Comparison of ENCODE assay signal across 8 cellular contexts in genomic region chr7:72827839-72828591, GRCh38. TPM values are rescaled to one million over a fixed set of nuclear protein-coding genes. Genes with fewer than 3 reads are reported as not detected.
DNase-seq lines count a peak whose midpoint lies in the region; ATAC-seq, FAIRE-seq and TF ChIP-seq lines count a peak whose summit lies in the region.
"Not testable (repeated sequence)": the region's sequence is repeated elsewhere in the genome, so short reads cannot be mapped to it uniquely, and the experiment has no call there.

Gene TYW1B (minus strand): TSS chr7:72828200. CDS start chr7:72828075, 125 bp downstream.

- peak within 1 kb of the TSS; percentile 82 for H3K4me2 ChIP-seq in OCI-LY3 (ENCODE audit: low read length)
- H3K4me2 ChIP-seq in endothelial cell of umbilical vein (ENCODE audit: insufficient read depth, low read length): peak within 1 kb of the TSS; percentile 97

- not testable (repeated sequence) for H3K27me3 ChIP-seq in OCI-LY3 (ENCODE audit: low read depth, low read length); endothelial cell of umbilical vein (ENCODE audit: control insufficient read depth in 2 of 2, insufficient read depth in 2 of 2, low read length in 2 of 2)

- H3K4me1 ChIP-seq in OCI-LY3 (ENCODE audit: low read length); endothelial cell of umbilical vein (ENCODE audit: control insufficient read depth, extremely low read depth, insufficient read depth, low read length): not testable (repeated sequence)

- H3K9me3 ChIP-seq in OCI-LY3 (ENCODE audit: insufficient read depth, low read length); endothelial cell of umbilical vein (replicated peaks; ENCODE audit: control insufficient read depth, insufficient read depth, low read length): not testable (repeated sequence)

- peak within 1 kb of the TSS; percentile 80 for H3K4me3 Mint-ChIP-seq in mesothelial cell of epicardium

- BruUV-seq in endothelial cell of umbilical vein (replicated peaks; lab: Mats Ljungman, UMichigan): TSS peak; percentile 15

- peak within 1 kb of the TSS; percentile 98 for H3K27ac Mint-ChIP-seq in mesothelial cell of epicardium

- CTCF ChIA-PET in endothelial cell of umbilical vein (lab: Charles Lee): interaction anchor here (0.7 to 1.2 kb wide), 2 partner anchors 46 to 87 kb away, joined by 3 to 5 read pairs; no protein-coding TSS in a partner anchor

- ATAC-seq in GM21528 (IDR thresholded peaks at IDR 0.05; ENCODE audit: low FRiP score, unreplicated experiment): peak; percentile 87

- TF ChIP-seq POLR2A in endothelial cell of umbilical vein (IDR thresholded peaks at IDR 0.05; ENCODE audit: low read depth, low read length): peak; percentile 90

- FAIRE-seq in endothelial cell of umbilical vein (lab: Jason Lieb, UNC): peak; percentile 96

- dilution Hi-C loops in endothelial cell of umbilical vein (cut with MboI; ENCODE audit: extremely low pct_ligation_motif_present, low sequenced_read_pairs): not testable (repeated sequence)

- peak within 1 kb of the TSS; percentile 35; the same call in 1 of the 2 replicates for H2AFZ ChIP-seq in OCI-LY3 (ENCODE audit: low read depth, low read length)
- peak within 1 kb of the TSS; percentile 91 for H2AFZ ChIP-seq in endothelial cell of umbilical vein (ENCODE audit: low read depth, low read length)

- not testable (repeated sequence) for TF ChIP-seq CTCF in OCI-LY3 (IDR thresholded peaks at IDR 0.05; ENCODE audit: low read depth, low read length); endothelial cell of umbilical vein (IDR thresholded peaks at IDR 0.05; ENCODE audit: extremely low read depth in 1 of 2, insufficient read depth in 1 of 2, low read depth in 1 of 2, low read length in 2 of 2); mesothelial cell of epicardium (IDR thresholded peaks at IDR 0.05; ENCODE audit: unreplicated experiment)

- not testable (repeated sequence) for H3K9me1 ChIP-seq in endothelial cell of umbilical vein (replicated peaks; ENCODE audit: control insufficient read depth, extremely low read depth, insufficient read depth, low read length)

- H3K27ac ChIP-seq in OCI-LY3 (ENCODE audit: low read length): peak within 1 kb of the TSS; percentile 46
- peak within 1 kb of the TSS; percentile 53 for H3K27ac ChIP-seq in endothelial cell of umbilical vein (ENCODE audit: insufficient read depth, low read depth, low read length)

- H3K4me1 Mint-ChIP-seq in mesothelial cell of epicardium: peaks cover 15% of the 10 kb centered on the region

- H3K9me3 Mint-ChIP-seq in mesothelial cell of epicardium: not testable (repeated sequence)

- intact Hi-C loops in endothelial cell of umbilical vein (cut with micrococcal nuclease): loop anchor here (2.0 kb wide), 2 partner anchors 75 to 87 kb away; no protein-coding TSS in a partner anchor

- H3K9ac ChIP-seq in OCI-LY3 (ENCODE audit: low read length) (peak within 1 kb of the TSS; percentile 71), endothelial cell of umbilical vein (replicated peaks; ENCODE audit: extremely low read depth, insufficient read depth, low read length) (peak within 1 kb of the TSS; percentile 71)

- not testable (repeated sequence) for H4K20me1 ChIP-seq in OCI-LY3 (ENCODE audit: insufficient read depth, low read length); endothelial cell of umbilical vein (replicated peaks; ENCODE audit: control insufficient read depth, extremely low read depth, insufficient read depth, low read length)

- H3K36me3 ChIP-seq in OCI-LY3 (replicated peaks; ENCODE audit: low read depth, low read length); endothelial cell of umbilical vein (ENCODE audit: control insufficient read depth in 2 of 2, extremely low read depth in 1 of 2, insufficient read depth in 2 of 2, low read length in 2 of 2): not testable (repeated sequence)

- H3K27me3 Mint-ChIP-seq in mesothelial cell of epicardium (ENCODE audit: low read depth): not testable (repeated sequence)

- peak; percentile 99 for DNase-seq in DMS 273 treated with DMSO at 0.1 percent for 48 hours (lab: John Stamatoyannopoulos, UW)
- peak; percentile 79 for DNase-seq in HuH-7.5 (ENCODE audit: low spot score)
- DNase-seq in activated T-cell treated with anti-CD3 and anti-CD28 coated beads for 24 hours (ENCODE audit: low read depth): peak; percentile 96
- peak; percentile 98 for DNase-seq in endothelial cell of umbilical vein (ENCODE audit: low read depth, low spot score)
- DNase-seq in mesothelial cell of epicardium (ENCODE audit: low spot score in 2 of 2, unreplicated experiment in 2 of 2): peak; percentile 89 to 97
- DNase-seq in stimulated activated CD8-positive, alpha-beta memory T cell treated with anti-CD3 and anti-CD28 coated beads, Interleukin-15, amount 100 ng/mL, for 4 hours (ENCODE audit: low read depth in 2 of 2): peak; percentile 93 to 95

- H3K4me3 ChIP-seq in OCI-LY3 (ENCODE audit: low read length): peak within 1 kb of the TSS; percentile 88
- H3K4me3 ChIP-seq in endothelial cell of umbilical vein (replicated peaks in 1 of 3; ENCODE audit: insufficient read depth in 1 of 3, low read depth in 1 of 3, low read length in 3 of 3): peak within 1 kb of the TSS; percentile 68 to 92 (median 76)

- POLR2A ChIA-PET in endothelial cell of umbilical vein (lab: Charles Lee): not testable (repeated sequence)

- H3K79me2 ChIP-seq in OCI-LY3 (ENCODE audit: low read length) (peaks cover 34% of the 10 kb centered on the region), endothelial cell of umbilical vein (ENCODE audit: control insufficient read depth, insufficient read depth, low read length) (peaks cover 24% of the 10 kb centered on the region)

- not testable (repeated sequence) for H3K36me3 Mint-ChIP-seq in mesothelial cell of epicardium

TF ChIP-seq in endothelial cell of umbilical vein, 7 proteins besides CTCF, POLR2A, EP300 and RAD21:
- peak; percentile 78 for TF ChIP-seq POLR2AphosphoS5 (IDR thresholded peaks at IDR 0.05; ENCODE audit: insufficient read depth, low read depth, low read length)

RNA-seq across cellular contexts. Expression of gene TYW1B, which starts in this region (rescaled TPM):
- 2.7 and 5.0 TPM in 2 replicates for total RNA-seq in endothelial cell of umbilical vein
- 0.57 and 0.69 TPM in 2 replicates for polyA plus RNA-seq in endothelial cell of umbilical vein
- 0.95 and 1.1 TPM in 2 replicates for polyA plus RNA-seq in endothelial cell of umbilical vein (2011; cell fraction: cytosol; rRNA removed)
- polyA plus RNA-seq in endothelial cell of umbilical vein (2011; cell fraction: nucleus; rRNA removed): 3.9 and 4.2 TPM in 2 replicates
- 0.31 and 0.39 TPM in 2 replicates for polyA plus RNA-seq in endothelial cell of umbilical vein (2012)
- polyA minus RNA-seq in endothelial cell of umbilical vein: 4.3 and 4.4 TPM in 2 replicates
- polyA minus RNA-seq in endothelial cell of umbilical vein (2011; cell fraction: cytosol; rRNA and poly(A)+ RNA removed): 2.2 TPM
- 6.4 and 8.4 TPM in 2 replicates for polyA minus RNA-seq in endothelial cell of umbilical vein (2011; cell fraction: nucleus; rRNA and poly(A)+ RNA removed)
- total RNA-seq in mesothelial cell of epicardium: 3.6 to 5.3 TPM (median 5.1 TPM) in 3 replicates

Comparison
In these comparisons a context has a peak if more than half of its experiments do, and no peak if none do; other contexts are left out.
1. Peak in every context shown above with its lines: DNase-seq, ATAC-seq, H3K4me3 ChIP-seq and H3K27ac ChIP-seq.